1 cellular context compared by ENCODE assay signal in the genomic region with DNA sequence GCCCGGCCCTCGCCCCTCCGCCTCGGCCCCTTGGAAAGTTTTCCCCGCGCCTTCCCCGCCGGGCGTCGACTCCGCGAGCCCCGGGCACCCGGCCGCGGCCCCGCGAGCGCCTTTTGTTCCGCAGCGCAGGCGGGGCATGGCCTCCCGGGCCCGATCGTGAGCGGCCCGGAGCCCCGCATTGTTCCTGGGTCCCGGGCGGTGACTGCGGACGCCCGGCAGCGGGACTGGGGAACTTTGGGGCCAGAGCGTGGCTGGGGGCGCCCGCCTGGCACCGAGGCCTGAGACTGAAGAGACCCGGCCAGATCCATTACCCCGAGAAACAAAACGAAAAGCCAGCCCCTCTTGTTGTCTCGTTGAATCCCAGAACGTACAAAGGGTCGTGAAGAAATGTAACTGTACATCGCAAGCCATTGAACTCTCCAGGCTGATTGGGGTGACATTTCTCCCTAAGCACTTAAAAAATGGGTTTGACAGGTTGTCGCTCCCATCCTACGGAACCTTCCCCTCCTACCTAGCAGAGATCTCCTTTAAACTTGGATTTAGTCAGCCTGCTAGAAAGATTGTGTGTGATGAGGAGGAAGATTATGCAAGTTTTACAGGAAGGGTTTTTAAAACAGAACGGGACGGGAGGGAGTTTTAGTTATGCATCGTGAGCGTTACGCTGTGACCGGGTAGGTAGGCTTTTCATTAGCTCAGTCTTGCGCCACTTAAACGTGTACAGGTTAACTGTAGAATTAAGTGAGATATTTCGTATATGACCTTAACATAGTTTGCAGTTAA.
TF ChIP-seq lines count a peak whose summit lies in the region.

No MANE protein-coding gene starts in this region.

TF ChIP-seq in K562, 482 proteins besides CTCF, POLR2A, EP300 and RAD21 (continued from another document and continues in another):
- TF ChIP-seq, protein P1, sequence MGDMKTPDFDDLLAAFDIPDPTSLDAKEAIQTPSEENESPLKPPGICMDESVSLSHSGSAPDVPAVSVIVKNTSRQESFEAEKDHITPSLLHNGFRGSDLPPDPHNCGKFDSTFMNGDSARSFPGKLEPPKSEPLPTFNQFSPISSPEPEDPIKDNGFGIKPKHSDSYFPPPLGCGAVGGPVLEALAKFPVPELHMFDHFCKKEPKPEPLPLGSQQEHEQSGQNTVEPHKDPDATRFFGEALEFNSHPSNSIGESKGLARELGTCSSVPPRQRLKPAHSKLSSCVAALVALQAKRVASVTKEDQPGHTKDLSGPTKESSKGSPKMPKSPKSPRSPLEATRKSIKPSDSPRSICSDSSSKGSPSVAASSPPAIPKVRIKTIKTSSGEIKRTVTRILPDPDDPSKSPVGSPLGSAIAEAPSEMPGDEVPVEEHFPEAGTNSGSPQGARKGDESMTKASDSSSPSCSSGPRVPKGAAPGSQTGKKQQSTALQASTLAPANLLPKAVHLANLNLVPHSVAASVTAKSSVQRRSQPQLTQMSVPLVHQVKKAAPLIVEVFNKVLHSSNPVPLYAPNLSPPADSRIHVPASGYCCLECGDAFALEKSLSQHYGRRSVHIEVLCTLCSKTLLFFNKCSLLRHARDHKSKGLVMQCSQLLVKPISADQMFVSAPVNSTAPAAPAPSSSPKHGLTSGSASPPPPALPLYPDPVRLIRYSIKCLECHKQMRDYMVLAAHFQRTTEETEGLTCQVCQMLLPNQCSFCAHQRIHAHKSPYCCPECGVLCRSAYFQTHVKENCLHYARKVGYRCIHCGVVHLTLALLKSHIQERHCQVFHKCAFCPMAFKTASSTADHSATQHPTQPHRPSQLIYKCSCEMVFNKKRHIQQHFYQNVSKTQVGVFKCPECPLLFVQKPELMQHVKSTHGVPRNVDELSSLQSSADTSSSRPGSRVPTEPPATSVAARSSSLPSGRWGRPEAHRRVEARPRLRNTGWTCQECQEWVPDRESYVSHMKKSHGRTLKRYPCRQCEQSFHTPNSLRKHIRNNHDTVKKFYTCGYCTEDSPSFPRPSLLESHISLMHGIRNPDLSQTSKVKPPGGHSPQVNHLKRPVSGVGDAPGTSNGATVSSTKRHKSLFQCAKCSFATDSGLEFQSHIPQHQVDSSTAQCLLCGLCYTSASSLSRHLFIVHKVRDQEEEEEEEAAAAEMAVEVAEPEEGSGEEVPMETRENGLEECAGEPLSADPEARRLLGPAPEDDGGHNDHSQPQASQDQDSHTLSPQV (IDR thresholded peaks at IDR 0.05), result no peak
- TF ChIP-seq NONO (IDR thresholded peaks at IDR 0.05; ENCODE audit: low read depth in 2 of 2, low read length in 1 of 2) (peak in 1 of 2 experiments; percentile 51; a peak in 1 of 4 replicates), CEBPB (tag; IDR thresholded peaks at IDR 0.05) (peak; percentile 82), ZBTB7A (IDR thresholded peaks at IDR 0.05; ENCODE audit: borderline replicate concordance, control insufficient read depth, low read depth, low read length) (peak; percentile 96; the same call in 1 of the 2 replicates), CREB1 (IDR thresholded peaks at IDR 0.05) (0 out of 2 replicates have a peak, but pooled peaks have one; percentile 11), CREB1 (CRISPR knock-in tag; IDR thresholded peaks at IDR 0.05) (no peak), JUND (IDR thresholded peaks at IDR 0.05; ENCODE audit: borderline replicate concordance, low read depth, low read length) (no peak), JUND (tag; IDR thresholded peaks at IDR 0.05; ENCODE audit: borderline replicate concordance, low read depth, low read length) (0 out of 3 replicates have a peak, but pooled peaks have one; percentile 15), HCFC1 (IDR thresholded peaks at IDR 0.05; ENCODE audit: low read depth, low read length) (peak; percentile 16; the same call in 1 of the 2 replicates), TEAD4 (IDR thresholded peaks at IDR 0.05; ENCODE audit: low read length) (peak; percentile 16; the same call in 1 of the 2 replicates), TEAD4 (CRISPR knock-in tag; IDR thresholded peaks at IDR 0.05; ENCODE audit: borderline replicate concordance) (no peak), SETDB1 (IDR thresholded peaks at IDR 0.05; ENCODE audit: low read length) (no peak), ZBTB17 (CRISPR knock-in tag; IDR thresholded peaks at IDR 0.05) (no peak), L3MBTL2 (IDR thresholded peaks at IDR 0.05) (peak; percentile 60), RBBP5 (IDR thresholded peaks at IDR 0.05; ENCODE audit: borderline replicate concordance, insufficient read depth, low read length, poor library complexity, severe bottlenecking) (peak; percentile 70), ETV1 (tag; conservative IDR thresholded peaks at IDR 0.05; ENCODE audit: low read depth) (no peak), MAZ (CRISPR knock-in tag; conservative IDR thresholded peaks at IDR 0.05 in 1 of 2, IDR thresholded peaks at IDR 0.05 in 1 of 2) (peak in 1 of 2 experiments; percentile 21; a peak in 1 of 4 replicates), CEBPG (CRISPR knock-in tag; IDR thresholded peaks at IDR 0.05) (0 out of 2 replicates have a peak, but pooled peaks have one; percentile 46), CEBPG (tag; conservative IDR thresholded peaks at IDR 0.05 in 1 of 2, IDR thresholded peaks at IDR 0.05 in 1 of 2) (peak in 1 of 2 experiments; percentile 62; a peak in 2 of 4 replicates), ZEB2 (IDR thresholded peaks at IDR 0.05) (0 out of 2 replicates have a peak, but pooled peaks have one; percentile 44), SAP30 (IDR thresholded peaks at IDR 0.05; ENCODE audit: borderline replicate concordance, insufficient read depth, low read depth, low read length, poor library complexity, severe bottlenecking) (peak; percentile 38), ZNF23 (CRISPR knock-in tag; IDR thresholded peaks at IDR 0.05) (no peak), CSDE1 (IDR thresholded peaks at IDR 0.05) (no peak), MEIS2 (IDR thresholded peaks at IDR 0.05; ENCODE audit: partially characterized antibody) (peak; percentile 39), HNRNPLL (IDR thresholded peaks at IDR 0.05; ENCODE audit: low read depth, low read length, poor library complexity, severe bottlenecking) (peak; percentile 37)
- TF ChIP-seq, protein P2, sequence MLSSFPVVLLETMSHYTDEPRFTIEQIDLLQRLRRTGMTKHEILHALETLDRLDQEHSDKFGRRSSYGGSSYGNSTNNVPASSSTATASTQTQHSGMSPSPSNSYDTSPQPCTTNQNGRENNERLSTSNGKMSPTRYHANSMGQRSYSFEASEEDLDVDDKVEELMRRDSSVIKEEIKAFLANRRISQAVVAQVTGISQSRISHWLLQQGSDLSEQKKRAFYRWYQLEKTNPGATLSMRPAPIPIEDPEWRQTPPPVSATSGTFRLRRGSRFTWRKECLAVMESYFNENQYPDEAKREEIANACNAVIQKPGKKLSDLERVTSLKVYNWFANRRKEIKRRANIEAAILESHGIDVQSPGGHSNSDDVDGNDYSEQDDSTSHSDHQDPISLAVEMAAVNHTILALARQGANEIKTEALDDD (IDR thresholded peaks at IDR 0.05), result peak; percentile 87
- TF ChIP-seq, protein P3, sequence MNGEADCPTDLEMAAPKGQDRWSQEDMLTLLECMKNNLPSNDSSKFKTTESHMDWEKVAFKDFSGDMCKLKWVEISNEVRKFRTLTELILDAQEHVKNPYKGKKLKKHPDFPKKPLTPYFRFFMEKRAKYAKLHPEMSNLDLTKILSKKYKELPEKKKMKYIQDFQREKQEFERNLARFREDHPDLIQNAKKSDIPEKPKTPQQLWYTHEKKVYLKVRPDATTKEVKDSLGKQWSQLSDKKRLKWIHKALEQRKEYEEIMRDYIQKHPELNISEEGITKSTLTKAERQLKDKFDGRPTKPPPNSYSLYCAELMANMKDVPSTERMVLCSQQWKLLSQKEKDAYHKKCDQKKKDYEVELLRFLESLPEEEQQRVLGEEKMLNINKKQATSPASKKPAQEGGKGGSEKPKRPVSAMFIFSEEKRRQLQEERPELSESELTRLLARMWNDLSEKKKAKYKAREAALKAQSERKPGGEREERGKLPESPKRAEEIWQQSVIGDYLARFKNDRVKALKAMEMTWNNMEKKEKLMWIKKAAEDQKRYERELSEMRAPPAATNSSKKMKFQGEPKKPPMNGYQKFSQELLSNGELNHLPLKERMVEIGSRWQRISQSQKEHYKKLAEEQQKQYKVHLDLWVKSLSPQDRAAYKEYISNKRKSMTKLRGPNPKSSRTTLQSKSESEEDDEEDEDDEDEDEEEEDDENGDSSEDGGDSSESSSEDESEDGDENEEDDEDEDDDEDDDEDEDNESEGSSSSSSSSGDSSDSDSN (IDR thresholded peaks at IDR 0.05; ENCODE audit: borderline replicate concordance in 1 of 2, low read depth in 2 of 2, low read length in 2 of 2), result peak in 1 of 2 experiments; percentile 52; a peak in 3 of 4 replicates
- TF ChIP-seq, protein P4, sequence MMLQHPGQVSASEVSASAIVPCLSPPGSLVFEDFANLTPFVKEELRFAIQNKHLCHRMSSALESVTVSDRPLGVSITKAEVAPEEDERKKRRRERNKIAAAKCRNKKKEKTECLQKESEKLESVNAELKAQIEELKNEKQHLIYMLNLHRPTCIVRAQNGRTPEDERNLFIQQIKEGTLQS (IDR thresholded peaks at IDR 0.05), result no peak
- TF ChIP-seq, protein P4 (CRISPR knock-in tag; conservative IDR thresholded peaks at IDR 0.05), result no peak
- TF ChIP-seq, protein P5, sequence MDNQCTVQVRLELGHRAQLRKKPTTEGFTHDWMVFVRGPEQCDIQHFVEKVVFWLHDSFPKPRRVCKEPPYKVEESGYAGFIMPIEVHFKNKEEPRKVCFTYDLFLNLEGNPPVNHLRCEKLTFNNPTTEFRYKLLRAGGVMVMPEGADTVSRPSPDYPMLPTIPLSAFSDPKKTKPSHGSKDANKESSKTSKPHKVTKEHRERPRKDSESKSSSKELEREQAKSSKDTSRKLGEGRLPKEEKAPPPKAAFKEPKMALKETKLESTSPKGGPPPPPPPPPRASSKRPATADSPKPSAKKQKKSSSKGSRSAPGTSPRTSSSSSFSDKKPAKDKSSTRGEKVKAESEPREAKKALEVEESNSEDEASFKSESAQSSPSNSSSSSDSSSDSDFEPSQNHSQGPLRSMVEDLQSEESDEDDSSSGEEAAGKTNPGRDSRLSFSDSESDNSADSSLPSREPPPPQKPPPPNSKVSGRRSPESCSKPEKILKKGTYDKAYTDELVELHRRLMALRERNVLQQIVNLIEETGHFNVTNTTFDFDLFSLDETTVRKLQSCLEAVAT (IDR thresholded peaks at IDR 0.05), result peak in 1 of 2 experiments; percentile 55; a peak in 1 of 4 replicates
- TF ChIP-seq, protein P6, sequence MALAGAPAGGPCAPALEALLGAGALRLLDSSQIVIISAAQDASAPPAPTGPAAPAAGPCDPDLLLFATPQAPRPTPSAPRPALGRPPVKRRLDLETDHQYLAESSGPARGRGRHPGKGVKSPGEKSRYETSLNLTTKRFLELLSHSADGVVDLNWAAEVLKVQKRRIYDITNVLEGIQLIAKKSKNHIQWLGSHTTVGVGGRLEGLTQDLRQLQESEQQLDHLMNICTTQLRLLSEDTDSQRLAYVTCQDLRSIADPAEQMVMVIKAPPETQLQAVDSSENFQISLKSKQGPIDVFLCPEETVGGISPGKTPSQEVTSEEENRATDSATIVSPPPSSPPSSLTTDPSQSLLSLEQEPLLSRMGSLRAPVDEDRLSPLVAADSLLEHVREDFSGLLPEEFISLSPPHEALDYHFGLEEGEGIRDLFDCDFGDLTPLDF (CRISPR knock-in tag; IDR thresholded peaks at IDR 0.05), result peak; percentile 42; the same call in 1 of the 2 replicates
- TF ChIP-seq, protein P7, sequence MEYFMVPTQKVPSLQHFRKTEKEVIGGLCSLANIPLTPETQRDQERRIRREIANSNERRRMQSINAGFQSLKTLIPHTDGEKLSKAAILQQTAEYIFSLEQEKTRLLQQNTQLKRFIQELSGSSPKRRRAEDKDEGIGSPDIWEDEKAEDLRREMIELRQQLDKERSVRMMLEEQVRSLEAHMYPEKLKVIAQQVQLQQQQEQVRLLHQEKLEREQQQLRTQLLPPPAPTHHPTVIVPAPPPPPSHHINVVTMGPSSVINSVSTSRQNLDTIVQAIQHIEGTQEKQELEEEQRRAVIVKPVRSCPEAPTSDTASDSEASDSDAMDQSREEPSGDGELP (CRISPR knock-in tag; IDR thresholded peaks at IDR 0.05; ENCODE audit: borderline replicate concordance), result no peak
- TF ChIP-seq, protein P8, sequence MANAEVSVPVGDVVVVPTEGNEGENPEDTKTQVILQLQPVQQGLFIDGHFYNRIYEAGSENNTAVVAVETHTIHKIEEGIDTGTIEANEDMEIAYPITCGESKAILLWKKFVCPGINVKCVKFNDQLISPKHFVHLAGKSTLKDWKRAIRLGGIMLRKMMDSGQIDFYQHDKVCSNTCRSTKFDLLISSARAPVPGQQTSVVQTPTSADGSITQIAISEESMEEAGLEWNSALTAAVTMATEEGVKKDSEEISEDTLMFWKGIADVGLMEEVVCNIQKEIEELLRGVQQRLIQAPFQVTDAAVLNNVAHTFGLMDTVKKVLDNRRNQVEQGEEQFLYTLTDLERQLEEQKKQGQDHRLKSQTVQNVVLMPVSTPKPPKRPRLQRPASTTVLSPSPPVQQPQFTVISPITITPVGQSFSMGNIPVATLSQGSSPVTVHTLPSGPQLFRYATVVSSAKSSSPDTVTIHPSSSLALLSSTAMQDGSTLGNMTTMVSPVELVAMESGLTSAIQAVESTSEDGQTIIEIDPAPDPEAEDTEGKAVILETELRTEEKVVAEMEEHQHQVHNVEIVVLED (CRISPR knock-in tag; IDR thresholded peaks at IDR 0.05), result no peak
- TF ChIP-seq, protein P9, sequence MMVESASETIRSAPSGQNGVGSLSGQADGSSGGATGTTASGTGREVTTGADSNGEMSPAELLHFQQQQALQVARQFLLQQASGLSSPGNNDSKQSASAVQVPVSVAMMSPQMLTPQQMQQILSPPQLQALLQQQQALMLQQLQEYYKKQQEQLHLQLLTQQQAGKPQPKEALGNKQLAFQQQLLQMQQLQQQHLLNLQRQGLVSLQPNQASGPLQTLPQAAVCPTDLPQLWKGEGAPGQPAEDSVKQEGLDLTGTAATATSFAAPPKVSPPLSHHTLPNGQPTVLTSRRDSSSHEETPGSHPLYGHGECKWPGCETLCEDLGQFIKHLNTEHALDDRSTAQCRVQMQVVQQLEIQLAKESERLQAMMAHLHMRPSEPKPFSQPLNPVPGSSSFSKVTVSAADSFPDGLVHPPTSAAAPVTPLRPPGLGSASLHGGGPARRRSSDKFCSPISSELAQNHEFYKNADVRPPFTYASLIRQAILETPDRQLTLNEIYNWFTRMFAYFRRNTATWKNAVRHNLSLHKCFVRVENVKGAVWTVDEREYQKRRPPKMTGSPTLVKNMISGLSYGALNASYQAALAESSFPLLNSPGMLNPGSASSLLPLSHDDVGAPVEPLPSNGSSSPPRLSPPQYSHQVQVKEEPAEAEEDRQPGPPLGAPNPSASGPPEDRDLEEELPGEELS (CRISPR knock-in tag; IDR thresholded peaks at IDR 0.05; ENCODE audit: borderline replicate concordance), result no peak
- TF ChIP-seq, protein P10, sequence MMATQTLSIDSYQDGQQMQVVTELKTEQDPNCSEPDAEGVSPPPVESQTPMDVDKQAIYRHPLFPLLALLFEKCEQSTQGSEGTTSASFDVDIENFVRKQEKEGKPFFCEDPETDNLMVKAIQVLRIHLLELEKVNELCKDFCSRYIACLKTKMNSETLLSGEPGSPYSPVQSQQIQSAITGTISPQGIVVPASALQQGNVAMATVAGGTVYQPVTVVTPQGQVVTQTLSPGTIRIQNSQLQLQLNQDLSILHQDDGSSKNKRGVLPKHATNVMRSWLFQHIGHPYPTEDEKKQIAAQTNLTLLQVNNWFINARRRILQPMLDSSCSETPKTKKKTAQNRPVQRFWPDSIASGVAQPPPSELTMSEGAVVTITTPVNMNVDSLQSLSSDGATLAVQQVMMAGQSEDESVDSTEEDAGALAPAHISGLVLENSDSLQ (IDR thresholded peaks at IDR 0.05), result peak; percentile 55
